In the genomic region with DNA sequence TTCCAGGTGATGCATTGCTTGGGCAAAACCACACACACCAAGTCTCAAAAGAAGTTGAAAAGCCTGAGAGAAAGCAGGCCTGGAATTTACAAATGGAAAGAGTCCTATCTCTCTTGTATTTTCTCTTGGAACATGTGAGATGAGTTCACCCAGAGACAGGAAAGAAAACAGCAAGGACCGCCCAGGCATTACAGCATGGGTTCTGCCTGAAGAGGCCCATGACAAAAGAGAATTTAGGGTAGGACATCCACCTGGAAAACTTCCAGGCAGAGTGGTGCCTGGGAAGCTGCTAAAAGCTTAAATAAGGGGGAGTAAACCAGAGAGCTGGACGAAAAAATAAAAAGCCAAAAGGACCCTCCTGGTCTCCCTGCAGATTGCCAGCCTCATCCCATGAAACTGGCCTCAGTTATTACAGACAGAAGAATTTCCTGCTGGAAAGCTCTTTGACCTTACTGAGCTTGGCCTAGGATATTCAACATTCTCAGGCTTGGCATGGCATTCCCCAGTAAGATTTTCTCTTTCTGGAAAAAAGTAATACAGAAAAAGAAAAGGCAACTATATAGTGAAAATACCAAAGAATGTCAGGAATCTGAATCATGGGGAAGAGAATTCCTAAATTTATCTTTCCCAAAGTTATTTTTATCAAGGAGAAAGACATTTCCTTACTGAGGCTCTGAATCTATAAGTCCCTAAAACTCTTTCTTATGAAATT, we compare ENCODE assay signal across 28 cellular contexts.
DNase-seq lines count a peak whose midpoint lies in the region; ATAC-seq, FAIRE-seq and TF ChIP-seq lines count a peak whose summit lies in the region.
"Had no signal": no experiment of that assay in that cellular context is flagged by ENCODE, and none has a peak within 500 bp of the region (broad histone marks: within the 10 kb centered on the region; RNA-seq: fewer than 3 reads in every experiment).

No MANE protein-coding gene starts in this region.

- H3K4me3 ChIP-seq in liver (ENCODE audit: low read depth in 1 of 3, low read length in 3 of 3) (no peak overlapping the region), right lobe of liver (no peak overlapping the region), H1 (ENCODE audit: extremely low read depth in 1 of 4, insufficient read depth in 2 of 4, low read depth in 3 of 4, low read length in 4 of 4) (no peak overlapping the region), mesenchymal stem cell (ENCODE audit: insufficient read depth in 1 of 2, low read depth in 1 of 2, low read length in 2 of 2) (no peak overlapping the region), aorta (ENCODE audit: low read length in 2 of 2) (no peak overlapping the region)
- H3K4me3 ChIP-seq: transverse colon had no signal

- 85% methylated on average over 2 of the region's 2 CpGs for WGBS in liver
- 64% methylated on average over 2 of the region's 2 CpGs for WGBS in right lobe of liver (ENCODE audit: insufficient coverage, low coverage, low lambda C conversion rate, missing lambda C conversion rate)
- WGBS in H1 (ENCODE audit: extremely low coverage in 1 of 2, insufficient coverage in 1 of 2, insufficient read length in 1 of 2, insufficient replicate concordance in 2 of 2, low coverage in 1 of 2, low lambda C conversion rate in 2 of 2, missing lambda C conversion rate in 1 of 2), 2 experiments, result 70% methylated on average over 2 of the region's 2 CpGs; no CpG with 5 or more reads in 1 of the 2 experiments
- WGBS in mesenchymal stem cell, result 77% methylated on average over 2 of the region's 2 CpGs
- 12 to 19% methylated on average over 2 of the region's 2 CpGs for WGBS in aorta, 2 donors

- H4K20me1 ChIP-seq in H1 (replicated peaks in 1 of 2; ENCODE audit: control insufficient read depth in 1 of 2, insufficient read depth in 2 of 2, low read length in 2 of 2), result no peaks in the 10 kb centered on the region

- H3K36me3 ChIP-seq in liver (ENCODE audit: control insufficient read depth in 4 of 4, insufficient read depth in 3 of 4, low read depth in 1 of 4, low read length in 3 of 4), result no peaks in the 10 kb centered on the region
- H3K36me3 ChIP-seq in right lobe of liver, result no peaks in the 10 kb centered on the region
- H3K36me3 ChIP-seq in H1 (ENCODE audit: control insufficient read depth in 2 of 4, insufficient read depth in 4 of 4, low read length in 3 of 4), result 0 out of 8 replicates have a peak, but pooled peaks cover 0 to 4% (median 0%) of the 10 kb centered on the region in 4 experiments
- no peaks in the 10 kb centered on the region for H3K36me3 ChIP-seq in mesenchymal stem cell (ENCODE audit: control insufficient read depth in 1 of 2, insufficient read depth in 2 of 2, low read depth in 1 of 2, low read length in 2 of 2)
- H3K36me3 ChIP-seq in aorta (ENCODE audit: control insufficient read depth in 1 of 2, insufficient read depth in 2 of 2, low read length in 1 of 2), result no peaks in the 10 kb centered on the region
- H3K36me3 ChIP-seq: transverse colon had no signal

- TF ChIP-seq POLR2A in right lobe of liver (IDR thresholded peaks at IDR 0.05) (no peak), H1 (IDR thresholded peaks at IDR 0.05; ENCODE audit: control extremely low read depth in 1 of 2, low read depth in 2 of 2, low read length in 2 of 2) (no peak)

- no peaks in the 10 kb centered on the region for H3K4me1 ChIP-seq in liver (ENCODE audit: control insufficient read depth in 4 of 4, insufficient read depth in 4 of 4, low read length in 3 of 4)
- no peaks in the 10 kb centered on the region for H3K4me1 ChIP-seq in right lobe of liver
- peaks cover 0 to 2% (median 0%) of the 10 kb centered on the region in 4 experiments; a peak in 1 of 7 replicates for H3K4me1 ChIP-seq in H1 (replicated peaks in 1 of 4; ENCODE audit: control insufficient read depth in 3 of 4, insufficient read depth in 4 of 4, low read length in 3 of 4)
- no peaks in the 10 kb centered on the region for H3K4me1 ChIP-seq in mesenchymal stem cell (ENCODE audit: control insufficient read depth, insufficient read depth, low read depth, low read length)
- peaks cover 6 to 9% of the 10 kb centered on the region in 2 donors for H3K4me1 ChIP-seq in aorta (ENCODE audit: control insufficient read depth in 1 of 2, insufficient read depth in 2 of 2, low read length in 2 of 2)
- H3K4me1 ChIP-seq: transverse colon had no signal

- TF ChIP-seq EP300 in H1 (IDR thresholded peaks at IDR 0.05; ENCODE audit: borderline replicate concordance in 1 of 2, low read depth in 2 of 2, low read length in 2 of 2), result no peak

- POLR2A ChIA-PET in H1 (lab: Charles Lee; ENCODE audit: partially characterized antibody) (no interaction called here), RWPE1 (lab: Yijun Ruan, JAX; ENCODE audit: low non-redundant PET) (no interaction called here)

- H4K8ac ChIP-seq in H1 (ENCODE audit: extremely low read depth, insufficient read depth, low read length) (no peak overlapping the region), mesenchymal stem cell (ENCODE audit: low read length) (no peak overlapping the region)

- no peak overlapping the region for H2AK5ac ChIP-seq in H1 (ENCODE audit: low read depth, low read length)
- no peak overlapping the region for H2AK5ac ChIP-seq in mesenchymal stem cell (ENCODE audit: low read length, severe bottlenecking)

- H4K5ac ChIP-seq in H1 (ENCODE audit: insufficient read length, low read depth, low read length), result no peak overlapping the region

- intact Hi-C loops in right lobe of liver (cut with DNase I) (no loop called here), aorta (cut with DNase I) (no loop called here)

- H3K4ac ChIP-seq in H1 (replicated peaks; ENCODE audit: insufficient read length, low read depth, low read length) (no peak overlapping the region), mesenchymal stem cell (ENCODE audit: low read depth in 1 of 2, low read length in 2 of 2) (no peak overlapping the region)

- H2BK120ac ChIP-seq in H1 (replicated peaks; ENCODE audit: low read depth, low read length) (no peak overlapping the region), mesenchymal stem cell (ENCODE audit: low read depth, low read length) (no peak overlapping the region)

- CTCF ChIA-PET in H1 (lab: Charles Lee; ENCODE audit: partially characterized antibody), result no interaction called here
- CTCF ChIA-PET in RWPE1 (lab: Yijun Ruan, JAX), result interaction anchor here (0.6 to 0.7 kb wide), 2 partner anchors 69 to 108 kb away, joined by 3 read pairs; no protein-coding TSS in a partner anchor

- TF ChIP-seq RAD21 in liver (IDR thresholded peaks at IDR 0.05) (no peak), H1 (IDR thresholded peaks at IDR 0.05 in 1 of 2, conservative IDR thresholded peaks at IDR 0.05 in 1 of 2; ENCODE audit: low read depth in 2 of 2, low read length in 2 of 2) (no peak)

- H2AFZ ChIP-seq in H1 (ENCODE audit: low read length) (peak overlapping the region; percentile 7; the same call in 1 of the 2 replicates), mesenchymal stem cell (ENCODE audit: low read depth, low read length) (no peak overlapping the region)

- H3K18ac ChIP-seq in H1 (ENCODE audit: extremely low read depth, low read length), result no peak overlapping the region
- no peak overlapping the region for H3K18ac ChIP-seq in mesenchymal stem cell (ENCODE audit: low read depth in 1 of 2, low read length in 2 of 2)

- no peaks in the 10 kb centered on the region for H3K27me3 ChIP-seq in liver (ENCODE audit: control insufficient read depth in 4 of 4, insufficient read depth in 4 of 4, low read length in 3 of 4)
- H3K27me3 ChIP-seq in right lobe of liver, result no peaks in the 10 kb centered on the region
- H3K27me3 ChIP-seq in H1 (replicated peaks in 1 of 4; ENCODE audit: control insufficient read depth in 3 of 4, extremely low read depth in 1 of 4, insufficient read depth in 3 of 4, low read length in 3 of 4), result no peaks in the 10 kb centered on the region
- H3K27me3 ChIP-seq in mesenchymal stem cell (ENCODE audit: control insufficient read depth in 1 of 2, insufficient read depth in 1 of 2, low read length in 2 of 2), result no peaks in the 10 kb centered on the region
- H3K27me3 ChIP-seq in aorta (ENCODE audit: control insufficient read depth in 1 of 2, insufficient read depth in 2 of 2, low read length in 1 of 2), result no peaks in the 10 kb centered on the region
- H3K27me3 ChIP-seq: transverse colon had no signal

- H4K91ac ChIP-seq in H1 (replicated peaks; ENCODE audit: insufficient read length, low read length) (no peak overlapping the region), mesenchymal stem cell (ENCODE audit: low read length) (no peak overlapping the region)

- H3K4me2 ChIP-seq in H1 (ENCODE audit: insufficient read depth in 1 of 2, low read depth in 2 of 2, low read length in 2 of 2), result no peak overlapping the region
- H3K4me2 ChIP-seq in mesenchymal stem cell (ENCODE audit: low read length, poor library complexity, severe bottlenecking), result no peak overlapping the region
- H3K4me2 ChIP-seq: KMS-11, SK-N-SH had no signal

- H3K27ac ChIP-seq in liver (ENCODE audit: low read depth in 1 of 2, low read length in 2 of 2) (no peak overlapping the region), right lobe of liver (no peak overlapping the region), H1 (ENCODE audit: low read depth, low read length) (no peak overlapping the region), mesenchymal stem cell (ENCODE audit: low read length, poor library complexity, severe bottlenecking) (peak overlapping the region; percentile 32), aorta (ENCODE audit: low read depth in 1 of 2, low read length in 2 of 2) (peak overlapping the region; percentile 8 to 28), RWPE1 (no peak overlapping the region)
- H3K27ac ChIP-seq: KMS-11, transverse colon had no signal

- H3K9ac ChIP-seq in liver (ENCODE audit: low read depth in 1 of 2, low read length in 2 of 2) (no peak overlapping the region), H1 (replicated peaks in 1 of 4; ENCODE audit: extremely low read depth in 1 of 4, low read depth in 3 of 4, low read length in 3 of 4) (no peak overlapping the region), mesenchymal stem cell (ENCODE audit: low read length) (no peak overlapping the region)
- H3K9ac ChIP-seq: KMS-11, SK-N-SH had no signal

- no peak overlapping the region for H2BK15ac ChIP-seq in H1 (ENCODE audit: low read length)
- no peak overlapping the region for H2BK15ac ChIP-seq in mesenchymal stem cell (ENCODE audit: low read depth, poor library complexity, severe bottlenecking)

- no peaks in the 10 kb centered on the region for H3K23me2 ChIP-seq in H1 (ENCODE audit: low read depth, low read length)

- no peak overlapping the region for H2BK20ac ChIP-seq in H1 (ENCODE audit: low read length)

- H3K23ac ChIP-seq in H1 (ENCODE audit: insufficient read length) (no peak overlapping the region), mesenchymal stem cell (ENCODE audit: low read length in 2 of 2) (no peak overlapping the region)

- ATAC-seq in right lobe of liver (no peak), aorta (ENCODE audit: low FRiP score) (no peak)
- ATAC-seq: activated CD8-positive, alpha-beta T cell treated with anti-CD3 and anti-CD28 coated beads for 36 hours; CD8-positive, alpha-beta T cell; HCT116 had no signal

- H2BK5ac ChIP-seq in H1 (ENCODE audit: low read depth, low read length) (no peak overlapping the region), mesenchymal stem cell (ENCODE audit: low read depth, low read length, poor library complexity, severe bottlenecking) (no peak overlapping the region)

- DNase-seq in right lobe of liver (no peak), H1 (ENCODE audit: low read depth in 1 of 2, low spot score in 2 of 2) (no peak), mesenchymal stem cell (no peak), aorta (no peak), NCI-H446 (lab: John Stamatoyannopoulos, UW) (no peak), RWPE1 (ENCODE audit: low spot score) (no peak)
- no peak for DNase-seq in stimulated activated CD4-positive, alpha-beta T cell treated with anti-CD3 and anti-CD28 coated beads, Interleukin-1b, Interleukin-23, amount 100 ng/mL, for 48 hours
- DNase-seq: activated CD4-positive, alpha-beta T cell treated with anti-CD3 and anti-CD28 coated beads for 1 hour; activated CD8-positive, alpha-beta T cell treated with anti-CD3 and anti-CD28 coated beads for 36 hours; CD8-positive, alpha-beta T cell; cerebellar nuclear complex; DMS153; MM.1S; naive B cell; NCI-H2081 treated with DMSO at 0.1 percent for 48 hours; NCI-H345; NCI-H774; occipital lobe; SK-N-SH; small intestine; stimulated activated CD4-positive, alpha-beta T cell treated with anti-CD3 and anti-CD28 coated beads, Interleukin-2, amount 100 ng/mL, for 24 hours; T-helper 2 cell; transverse colon had no signal

- H3K14ac ChIP-seq in H1 (ENCODE audit: insufficient read length), result no peak overlapping the region
- no peak overlapping the region for H3K14ac ChIP-seq in mesenchymal stem cell (ENCODE audit: low read length in 2 of 2)

- no peaks in the 10 kb centered on the region for H3K79me2 ChIP-seq in H1 (ENCODE audit: control insufficient read depth in 1 of 2, insufficient read depth in 2 of 2, low read length in 2 of 2)

- TF ChIP-seq CTCF in liver (IDR thresholded peaks at IDR 0.05; ENCODE audit: low read depth, low read length, missing input control) (no peak), right lobe of liver (IDR thresholded peaks at IDR 0.05) (no peak), H1 (IDR thresholded peaks at IDR 0.05; ENCODE audit: control extremely low read depth in 1 of 3, insufficient read depth in 1 of 3, low read depth in 1 of 3, low read length in 3 of 3) (no peak), RWPE1 (conservative IDR thresholded peaks at IDR 0.05; ENCODE audit: low read depth) (no peak)

- H2BK12ac ChIP-seq in H1 (ENCODE audit: low read depth, low read length), result no peak overlapping the region
- peak overlapping the region in 1 of 2 experiments; percentile 39 for H2BK12ac ChIP-seq in mesenchymal stem cell (ENCODE audit: low read length in 2 of 2)

- no peak overlapping the region for H3K56ac ChIP-seq in H1 (replicated peaks; ENCODE audit: insufficient read length, low read depth, low read length)

- no peaks in the 10 kb centered on the region for H3K79me1 ChIP-seq in H1 (ENCODE audit: low read depth, low read length)
- no peaks in the 10 kb centered on the region for H3K79me1 ChIP-seq in mesenchymal stem cell (replicated peaks; ENCODE audit: low read length, poor library complexity, severe bottlenecking)

- peaks cover 3 to 9% (median 4%) of the 10 kb centered on the region in 4 donors for H3K9me3 ChIP-seq in liver (ENCODE audit: control insufficient read depth in 4 of 4, low read length in 3 of 4)
- no peaks in the 10 kb centered on the region for H3K9me3 ChIP-seq in right lobe of liver
- peaks cover 17 to 20% of the 10 kb centered on the region in 2 experiments for H3K9me3 ChIP-seq in H1 (ENCODE audit: insufficient read depth in 2 of 2, low read depth in 1 of 2, low read length in 1 of 2)
- H3K9me3 ChIP-seq in mesenchymal stem cell (ENCODE audit: control insufficient read depth, low read length), result peaks cover 18% of the 10 kb centered on the region
- no peaks in the 10 kb centered on the region for H3K9me3 ChIP-seq in aorta (ENCODE audit: control insufficient read depth, low read length)

- no peak for FAIRE-seq in H1 (lab: Jason Lieb, UNC)
- FAIRE-seq: A204.1, G401.6, small intestine had no signal

Comparison
In these comparisons a context has a peak if more than half of its experiments do, and no peak if none do; other contexts are left out.
1. H3K27ac ChIP-seq: peak in mesenchymal stem cell (single experiment) and aorta (2 of 2); none in liver (0 of 2), right lobe of liver (0 of 3), H1 (single experiment) and RWPE1 (single experiment).